Comparison of ENCODE assay signal across 31 cellular contexts in the genomic region with DNA sequence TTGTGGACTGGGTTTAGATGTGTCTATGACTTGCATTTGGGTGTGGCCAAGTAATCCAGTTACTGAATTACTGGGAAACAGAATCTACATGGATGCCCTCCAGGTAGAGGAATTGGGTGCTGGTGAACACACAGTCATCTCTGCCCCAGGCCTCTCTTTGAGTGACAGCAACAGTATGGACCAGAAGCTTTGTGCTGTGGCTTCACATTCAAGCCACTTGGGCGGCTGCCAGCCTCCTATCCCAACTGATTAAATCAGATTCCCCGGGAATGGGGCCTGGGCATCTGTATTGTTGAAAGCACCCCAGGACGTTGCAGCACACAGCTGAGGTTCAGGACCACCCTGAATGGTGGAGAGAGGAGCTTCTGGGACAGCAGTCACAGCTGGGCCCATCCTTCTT.
"Had no signal": no experiment of that assay in that cellular context is flagged by ENCODE, and none has a peak within 500 bp of the region (broad histone marks: within the 10 kb centered on the region; RNA-seq: fewer than 3 reads in every experiment).

No MANE protein-coding gene starts in this region.

- DNase-seq: activated B cell treated with CpG ODN at 0.5 μM for 24 hours; activated CD4-positive, alpha-beta memory T cell treated with anti-CD3 and anti-CD28 coated beads for 36 hours; activated CD4-positive, alpha-beta T cell treated with anti-CD3 and anti-CD28 coated beads for 4 hours; activated CD4-positive, alpha-beta T cell treated with anti-CD3 and anti-CD28 coated beads, Interleukin-2, amount 10 ng/mL, durations not matched to agents 24 days and 14 days; activated CD4-positive, alpha-beta T cell treated with anti-CD3 and anti-CD28 coated beads, Interleukin-2, amount 50 U/mL, for 1 hour; activated CD4-positive, alpha-beta T cell treated with anti-CD3 and anti-CD28 coated beads, Interleukin-2, amount 50 U/mL, for 4 hours; activated CD4-positive, CD25-positive, alpha-beta regulatory T cell treated with anti-CD3 and anti-CD28 coated beads, Interleukin-2, amount 50 U/mL, for 72 hours; activated CD8-positive, alpha-beta memory T cell treated with anti-CD3 and anti-CD28 coated beads, Interleukin-2, amount 50 U/mL, for 4 hours; activated CD8-positive, alpha-beta T cell treated with anti-CD3 and anti-CD28 coated beads for 36 hours; activated effector memory CD4-positive, alpha-beta T cell treated with anti-CD3 and anti-CD28 coated beads, Interleukin-2, amount 50 U/mL, for 16 hours; activated gamma-delta T cell treated with Interleukin-2 at 50 U/mL for 16 hours; activated naive CD4-positive, alpha-beta T cell; activated naive CD4-positive, alpha-beta T cell treated with anti-CD3 and anti-CD28 coated beads for 36 hours; activated naive CD4-positive, alpha-beta T cell treated with anti-CD3 and anti-CD28 coated beads, Interleukin-2, amount 50 U/mL, for 16 hours; activated naive CD8-positive, alpha-beta T cell treated with anti-CD3 and anti-CD28 coated beads for 36 hours; activated T-cell treated with anti-CD3 and anti-CD28 coated beads for 4 hours; activated T-cell treated with anti-CD3 and anti-CD28 coated beads, Interleukin-2, amount 50 U/mL, for 1 hour; activated T-cell treated with anti-CD3 and anti-CD28 coated beads, Interleukin-2, amount 50 U/mL, for 4 hours; activated T-cell treated with anti-CD3 and anti-CD28 coated beads, Interleukin-2, amount 50 U/mL, for 72 hours; adrenal gland; amniotic stem cell; aorta; body of pancreas; brain microvascular endothelial cell; central memory CD4-positive, alpha-beta T cell; T-helper 2 cell; T-helper 9 cell had no signal

- H3K9me3 ChIP-seq: adrenal gland, body of pancreas had no signal

- ATAC-seq: activated CD8-positive, alpha-beta T cell treated with anti-CD3 and anti-CD28 coated beads for 36 hours; activated naive CD4-positive, alpha-beta T cell treated with anti-CD3 and anti-CD28 coated beads, Interleukin-2, amount 50 U/mL, for 72 hours; activated T-cell treated with anti-CD3 and anti-CD28 coated beads, Interleukin-2, amount 50 U/mL, for 4 hours; activated T-cell treated with anti-CD3 and anti-CD28 coated beads, Interleukin-2, amount 50 U/mL, for 72 hours; activated T-helper 17 cell treated with anti-CD3 and anti-CD28 coated beads, Interleukin-2, amount 50 U/mL, for 72 hours; body of pancreas had no signal

- H3K4me3 ChIP-seq: adrenal gland, body of pancreas, breast epithelium had no signal

- H3K4me1 ChIP-seq: body of pancreas, breast epithelium had no signal

- H3K27ac ChIP-seq: body of pancreas, brain microvascular endothelial cell, breast epithelium, VCaP had no signal

- H3K36me3 ChIP-seq: adrenal gland, brain microvascular endothelial cell, breast epithelium had no signal
